In genomic region chr2:9778012-9778411, GRCh38 we compare ENCODE assay signal across 8 cellular contexts.
A peak's percentile ranks its signal among the peaks of the same experiment; 100 is the strongest.
DNase-seq lines count a peak whose midpoint lies in the region; ATAC-seq and TF ChIP-seq lines count a peak whose summit lies in the region.

No MANE protein-coding gene starts in this region.

- DNase-seq in AG09309 (ENCODE audit: low read depth), result no peak
- no peak for DNase-seq in T-helper 17 cell
- peak; percentile 38 for DNase-seq in left ventricle myocardium superior
- DNase-seq in amygdala (lab: John Stamatoyannopoulos, UW), result no peak
- DNase-seq in retina, result no peak

- H3K4me3 ChIP-seq in AG09309 (ENCODE audit: control insufficient read depth, low read depth, low read length) (no peak overlapping the region), GM12875 (ENCODE audit: low read depth, low read length) (no peak overlapping the region)

- no peaks in the 10 kb centered on the region for H3K36me3 Mint-ChIP-seq in T-helper 17 cell (ENCODE audit: low read depth)

- H3K4me3 Mint-ChIP-seq in T-helper 17 cell, result peak overlapping the region; percentile 53

- H3K27me3 Mint-ChIP-seq in T-helper 17 cell, result no peaks in the 10 kb centered on the region

- H3K9me3 ChIP-seq in T-helper 17 cell (ENCODE audit: control insufficient read depth, low read length, poor library complexity, severe bottlenecking), result no peaks in the 10 kb centered on the region

- ATAC-seq in T-helper 17 cell, result no peak
- ATAC-seq in left ventricle myocardium superior, result no peak
- no peak for ATAC-seq in HG03571 (IDR thresholded peaks at IDR 0.05; ENCODE audit: unreplicated experiment)
- no peak for ATAC-seq in HG03432 (IDR thresholded peaks at IDR 0.05; ENCODE audit: unreplicated experiment)

- peaks cover 42% of the 10 kb centered on the region for H3K4me1 Mint-ChIP-seq in T-helper 17 cell

- TF ChIP-seq CTCF in AG09309 (IDR thresholded peaks at IDR 0.05; ENCODE audit: control insufficient read depth, insufficient read depth, low read depth, low read length, missing control alignments) (peak; percentile 32), GM12875 (IDR thresholded peaks at IDR 0.05; ENCODE audit: borderline replicate concordance, insufficient read depth, low read depth, low read length) (peak; percentile 85)

- H3K27ac Mint-ChIP-seq in T-helper 17 cell, result peak overlapping the region; percentile 100

- intact Hi-C loops in left ventricle myocardium superior (cut with micrococcal nuclease), result no loop called here
